In genomic region chr3:127914584-127914983, GRCh38 we compare ENCODE assay signal across 9 cellular contexts. TPM values are rescaled to one million over a fixed set of nuclear protein-coding genes. Genes with fewer than 3 reads are reported as not detected.
DNase-seq lines count a peak whose midpoint lies in the region; ATAC-seq and TF ChIP-seq lines count a peak whose summit lies in the region.
"Had no signal": no experiment of that assay in that cellular context is flagged by ENCODE, and none has a peak within 500 bp of the region (broad histone marks: within the 10 kb centered on the region; RNA-seq: fewer than 3 reads in every experiment).

No MANE protein-coding gene starts in this region.

- H3K27ac ChIP-seq in colonic mucosa, result peak overlapping the region; percentile 63
- peak overlapping the region; percentile 3 to 75 for H3K27ac ChIP-seq in mucosa of rectum (ENCODE audit: low read depth in 2 of 2, low read length in 2 of 2)
- peak overlapping the region; percentile 86 to 89 for H3K27ac ChIP-seq in thoracic aorta

- no peak for ATAC-seq in activated CD8-positive, alpha-beta memory T cell treated with anti-CD3 and anti-CD28 coated beads, Interleukin-2, amount 10 ng/mL, durations not matched to agents 7 days and 5 days
- ATAC-seq in thoracic aorta (ENCODE audit: insufficient number of reproducible peaks, low FRiP score, low read depth) (no peak), GM18867 (IDR thresholded peaks at IDR 0.05; ENCODE audit: unreplicated experiment) (no peak), T-helper 17 cell (no peak)

- H3K36me3 Mint-ChIP-seq in activated CD8-positive, alpha-beta memory T cell treated with anti-CD3 and anti-CD28 coated beads, Interleukin-2, amount 10 ng/mL, durations not matched to agents 7 days and 5 days, result peaks cover 2% of the 10 kb centered on the region
- H3K36me3 Mint-ChIP-seq in T-helper 17 cell (ENCODE audit: low read depth), result peaks cover 3% of the 10 kb centered on the region

- H3K27ac Mint-ChIP-seq in activated CD8-positive, alpha-beta memory T cell treated with anti-CD3 and anti-CD28 coated beads, Interleukin-2, amount 10 ng/mL, durations not matched to agents 7 days and 5 days, result no peak overlapping the region
- H3K27ac Mint-ChIP-seq in T-helper 17 cell, result no peak overlapping the region

- CTCF ChIA-PET in activated CD8-positive, alpha-beta memory T cell treated with anti-CD3 and anti-CD28 coated beads, Interleukin-2, amount 10 ng/mL, durations not matched to agents 7 days and 5 days (lab: Charles Lee), result interaction anchor here (0.7 kb wide), 1 partner anchor 326 kb away, joined by 5 read pairs; no protein-coding TSS in a partner anchor

- H3K4me1 Mint-ChIP-seq in activated CD8-positive, alpha-beta memory T cell treated with anti-CD3 and anti-CD28 coated beads, Interleukin-2, amount 10 ng/mL, durations not matched to agents 7 days and 5 days, result peaks cover 9% of the 10 kb centered on the region
- no peaks in the 10 kb centered on the region for H3K4me1 Mint-ChIP-seq in T-helper 17 cell

- intact Hi-C loops in colonic mucosa (cut with DNase I), result no loop called here

- no peak for DNase-seq in activated CD8-positive, alpha-beta memory T cell treated with anti-CD3 and anti-CD28 coated beads, Interleukin-2, amount 10 ng/mL, durations not matched to agents 7 days and 5 days
- DNase-seq in activated CD8-positive, alpha-beta memory T cell treated with anti-CD3 and anti-CD28 coated beads for 24 hours, result no peak
- no peak for DNase-seq in colonic mucosa
- no peak for DNase-seq in thoracic aorta (ENCODE audit: low spot score)
- DNase-seq in T-helper 17 cell, result no peak
- DNase-seq in cortex of kidney (lab: John Stamatoyannopoulos, UW), result no peak
- DNase-seq: activated gamma-delta T cell treated with Interleukin-2 at 50 U/mL for 16 hours had no signal

- peaks cover 65% of the 10 kb centered on the region for H3K27me3 Mint-ChIP-seq in activated CD8-positive, alpha-beta memory T cell treated with anti-CD3 and anti-CD28 coated beads, Interleukin-2, amount 10 ng/mL, durations not matched to agents 7 days and 5 days
- peaks cover 75% of the 10 kb centered on the region for H3K27me3 Mint-ChIP-seq in T-helper 17 cell

- H3K9me3 Mint-ChIP-seq in activated CD8-positive, alpha-beta memory T cell treated with anti-CD3 and anti-CD28 coated beads, Interleukin-2, amount 10 ng/mL, durations not matched to agents 7 days and 5 days (ENCODE audit: low read depth), result peaks cover 2% of the 10 kb centered on the region

- H3K4me1 ChIP-seq in colonic mucosa (no peaks in the 10 kb centered on the region), mucosa of rectum (ENCODE audit: control insufficient read depth in 2 of 2, insufficient read depth in 2 of 2, low read length in 2 of 2) (peaks cover 0 to 23% of the 10 kb centered on the region in 2 donors), thoracic aorta (ENCODE audit: control insufficient read depth in 1 of 2, low read depth in 2 of 2) (peaks cover 17 to 49% of the 10 kb centered on the region in 2 donors)

- no peaks in the 10 kb centered on the region for H3K9me3 ChIP-seq in colonic mucosa
- H3K9me3 ChIP-seq in mucosa of rectum (ENCODE audit: control insufficient read depth in 2 of 2, low read length in 2 of 2), result no peaks in the 10 kb centered on the region
- H3K9me3 ChIP-seq in thoracic aorta, result no peaks in the 10 kb centered on the region
- H3K9me3 ChIP-seq in T-helper 17 cell (ENCODE audit: control insufficient read depth, low read length, poor library complexity, severe bottlenecking), result no peaks in the 10 kb centered on the region

- no peaks in the 10 kb centered on the region for H3K36me3 ChIP-seq in colonic mucosa
- H3K36me3 ChIP-seq in mucosa of rectum (ENCODE audit: control insufficient read depth in 2 of 2, insufficient read depth in 2 of 2, low read length in 2 of 2), result no peaks in the 10 kb centered on the region
- no peaks in the 10 kb centered on the region for H3K36me3 ChIP-seq in thoracic aorta

- H3K4me3 Mint-ChIP-seq in activated CD8-positive, alpha-beta memory T cell treated with anti-CD3 and anti-CD28 coated beads, Interleukin-2, amount 10 ng/mL, durations not matched to agents 7 days and 5 days, result peak overlapping the region; percentile 15
- no peak overlapping the region for H3K4me3 Mint-ChIP-seq in T-helper 17 cell

- H3K4me3 ChIP-seq in colonic mucosa, result peak overlapping the region; percentile 32
- H3K4me3 ChIP-seq in mucosa of rectum (ENCODE audit: low read length in 2 of 2), result peak overlapping the region; percentile 65
- H3K4me3 ChIP-seq in thoracic aorta, result peak overlapping the region; percentile 86

- H3K9ac ChIP-seq in colonic mucosa (ENCODE audit: low read depth in 2 of 2, low read length in 2 of 2) (peak overlapping the region; percentile 56 to 70), mucosa of rectum (ENCODE audit: low read depth in 1 of 2, low read length in 2 of 2) (peak overlapping the region in 1 of 2 donors; percentile 35)

- H3K27me3 ChIP-seq in colonic mucosa (no peaks in the 10 kb centered on the region), mucosa of rectum (ENCODE audit: control insufficient read depth in 2 of 2, insufficient read depth in 2 of 2, low read length in 2 of 2) (no peaks in the 10 kb centered on the region), thoracic aorta (replicated peaks; ENCODE audit: insufficient read depth) (no peaks in the 10 kb centered on the region)

- no peak for TF ChIP-seq CTCF in colonic mucosa (IDR thresholded peaks at IDR 0.05)
- TF ChIP-seq CTCF in thoracic aorta (IDR thresholded peaks at IDR 0.05), result no peak

RNA-seq across cellular contexts. Expression of gene KBTBD12, which starts 0.4 kb away (rescaled TPM):
- total RNA-seq in activated CD8-positive, alpha-beta memory T cell treated with anti-CD3 and anti-CD28 coated beads, Interleukin-2, amount 10 ng/mL, durations not matched to agents 7 days and 5 days, result not detected
- 1 to 10 TPM; 3.2 to 4.1 TPM for total RNA-seq in colonic mucosa
- total RNA-seq in thoracic aorta, result 10 to 100 TPM; 14.5 TPM
- under 1 TPM in 1 of 2 donors, not detected in 1; 0.50 TPM for total RNA-seq in T-helper 17 cell

Comparison
In these comparisons a context has a peak if more than half of its experiments do, and no peak if none do; other contexts are left out.
1. H3K4me3 ChIP-seq: peak in every context shown above with its lines; median percentile 86 in thoracic aorta; 65 in mucosa of rectum; 32 in colonic mucosa.